In the genomic region with DNA sequence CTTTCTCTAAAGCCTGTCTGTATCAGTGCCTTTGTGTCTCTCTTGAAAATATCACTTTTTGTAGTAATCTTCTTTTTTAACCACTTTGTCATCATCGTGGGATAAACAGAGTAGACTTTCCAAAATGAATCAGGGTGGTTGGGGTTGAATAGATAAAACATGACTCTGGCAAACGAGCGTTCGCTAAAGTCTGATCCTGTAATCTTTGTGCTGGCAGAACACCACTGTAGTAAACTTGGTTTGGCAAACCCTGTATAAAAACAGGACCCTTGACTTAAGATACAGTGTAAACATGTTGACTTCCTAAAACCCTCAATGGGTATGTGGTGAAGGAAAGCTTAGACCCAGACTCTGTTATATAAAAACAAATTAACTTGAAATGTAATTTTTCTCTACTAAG, we compare ENCODE assay signal across 23 cellular contexts. TPM values are rescaled to one million over a fixed set of nuclear protein-coding genes. Genes with fewer than 3 reads are reported as not detected.
DNase-seq lines count a peak whose midpoint lies in the region; ATAC-seq, FAIRE-seq and TF ChIP-seq lines count a peak whose summit lies in the region.
"Had no signal": no experiment of that assay in that cellular context is flagged by ENCODE, and none has a peak within 500 bp of the region (broad histone marks: within the 10 kb centered on the region; RNA-seq: fewer than 3 reads in every experiment).

No MANE protein-coding gene starts in this region.

- H3K36me3 Mint-ChIP-seq in activated CD4-positive, alpha-beta memory T cell treated with anti-CD3 and anti-CD28 coated beads for 36 hours, result no peaks in the 10 kb centered on the region

- peaks cover 2 to 12% (median 8%) of the 10 kb centered on the region in 4 donors for H3K9me3 ChIP-seq in upper lobe of left lung
- H3K9me3 ChIP-seq: A549 had no signal

- peaks cover 5% of the 10 kb centered on the region for H3K27me3 Mint-ChIP-seq in activated CD4-positive, alpha-beta memory T cell treated with anti-CD3 and anti-CD28 coated beads for 36 hours

- no peak for ATAC-seq in GM19328 (IDR thresholded peaks at IDR 0.05; ENCODE audit: unreplicated experiment)
- no peak for ATAC-seq in upper lobe of left lung (ENCODE audit: low FRiP score in 2 of 2)
- no peak for ATAC-seq in GM19035 (IDR thresholded peaks at IDR 0.05; ENCODE audit: unreplicated experiment)
- ATAC-seq: A549, HepG2 had no signal

- H3K27ac Mint-ChIP-seq in activated CD4-positive, alpha-beta memory T cell treated with anti-CD3 and anti-CD28 coated beads for 36 hours, result no peak overlapping the region
- H3K27ac Mint-ChIP-seq: B cell had no signal

- TF ChIP-seq POLR2A in upper lobe of left lung (IDR thresholded peaks at IDR 0.05), result no peak

- peaks cover 19% of the 10 kb centered on the region for H3K9me3 Mint-ChIP-seq in activated CD4-positive, alpha-beta memory T cell treated with anti-CD3 and anti-CD28 coated beads for 36 hours

- 45 to 49% methylated on average over 4 of the region's 4 CpGs for whole genome bisulfite sequencing in upper lobe of left lung, 2 donors

- no peak overlapping the region for H3K4me3 ChIP-seq in upper lobe of left lung
- H3K4me3 ChIP-seq: A549, Peyer's patch had no signal

- H3K4me1 Mint-ChIP-seq in activated CD4-positive, alpha-beta memory T cell treated with anti-CD3 and anti-CD28 coated beads for 36 hours (ENCODE audit: low read depth), result no peaks in the 10 kb centered on the region
- H3K4me1 Mint-ChIP-seq: B cell had no signal

- no peak overlapping the region for H3K4me3 Mint-ChIP-seq in activated CD4-positive, alpha-beta memory T cell treated with anti-CD3 and anti-CD28 coated beads for 36 hours
- H3K4me3 Mint-ChIP-seq: B cell had no signal

- H3K27ac ChIP-seq in VCaP, result peak overlapping the region; percentile 83
- peak overlapping the region in 2 of 4 donors; percentile 2 to 37 for H3K27ac ChIP-seq in upper lobe of left lung
- H3K27ac ChIP-seq: A549, HL-60, Peyer's patch had no signal

- DNase-seq in D721Med (ENCODE audit: insufficient read length, low spot score), result no peak
- DNase-seq in iris pigment epithelial cell (ENCODE audit: low read depth), result peak; percentile 32
- DNase-seq in retina, result peak; percentile 39
- DNase-seq in activated CD4-positive, alpha-beta memory T cell treated with anti-CD3 and anti-CD28 coated beads for 36 hours, result no peak
- no peak for DNase-seq in upper lobe of left lung
- DNase-seq: DMS79 treated with DMSO at 0.1 percent for 48 hours, H7, KBM-7, NCI-H1105, NCI-H2029 treated with DMSO at 0.1 percent for 48 hours, NCI-H2171 treated with DMSO at 0.1 percent for 48 hours, NCI-H524 treated with DMSO at 0.1 percent for 48 hours, NCI-H82, Peyer's patch had no signal

- FAIRE-seq in D721Med (lab: Jason Lieb, UNC), result peak; percentile 66
- FAIRE-seq: A549, HepG2 had no signal

- no peaks in the 10 kb centered on the region for H3K36me3 ChIP-seq in upper lobe of left lung
- H3K36me3 ChIP-seq: Peyer's patch had no signal

- CTCF ChIA-PET in activated CD4-positive, alpha-beta memory T cell treated with anti-CD3 and anti-CD28 coated beads for 36 hours (lab: Charles Lee), result no interaction called here

- TF ChIP-seq CTCF in D721Med (IDR thresholded peaks at IDR 0.05; ENCODE audit: insufficient read depth, missing control alignments) (no peak), VCaP (conservative IDR thresholded peaks at IDR 0.05) (no peak), upper lobe of left lung (IDR thresholded peaks at IDR 0.05) (no peak)

- POLR2A ChIA-PET in activated CD4-positive, alpha-beta memory T cell treated with anti-CD3 and anti-CD28 coated beads for 36 hours (lab: Charles Lee), result no interaction called here

- H3K4me1 ChIP-seq in upper lobe of left lung, result peaks cover 3 to 31% (median 10%) of the 10 kb centered on the region in 4 donors
- H3K4me1 ChIP-seq: A549, Peyer's patch had no signal

- no peak for TF ChIP-seq EP300 in upper lobe of left lung (IDR thresholded peaks at IDR 0.05)

- no peaks in the 10 kb centered on the region for H3K27me3 ChIP-seq in upper lobe of left lung
- H3K27me3 ChIP-seq: Peyer's patch had no signal

- intact Hi-C loops in activated CD4-positive, alpha-beta memory T cell treated with anti-CD3 and anti-CD28 coated beads for 36 hours (cut with micrococcal nuclease), result no loop called here

RNA-seq across cellular contexts. Expression of a gene that starts 52.4 kb away (rescaled TPM):
- total RNA-seq in activated CD4-positive, alpha-beta memory T cell treated with anti-CD3 and anti-CD28 coated beads for 36 hours, result not detected
- 10 to 100 TPM; 29.3 to 72.2 (median 47.0) TPM for total RNA-seq in upper lobe of left lung
- total RNA-seq: B cell, HT-29, OCI-LY7 had no signal

Comparison
In these comparisons a context has a peak if more than half of its experiments do, and no peak if none do; other contexts are left out.
1. DNase-seq: peak in iris pigment epithelial cell (single experiment) and retina (single experiment); none in D721Med (single experiment), activated CD4-positive, alpha-beta memory T cell treated with anti-CD3 and anti-CD28 coated beads for 36 hours (single experiment) and upper lobe of left lung (0 of 2).
2. RNA of a gene that starts 52.4 kb away (total RNA-seq): 29.3 to 72.2 TPM in upper lobe of left lung; not detected in activated CD4-positive, alpha-beta memory T cell treated with anti-CD3 and anti-CD28 coated beads for 36 hours; every median in the first group is over 10 times any median in the second.